ENCODE assay signal across 29 cellular contexts in the genomic region with DNA sequence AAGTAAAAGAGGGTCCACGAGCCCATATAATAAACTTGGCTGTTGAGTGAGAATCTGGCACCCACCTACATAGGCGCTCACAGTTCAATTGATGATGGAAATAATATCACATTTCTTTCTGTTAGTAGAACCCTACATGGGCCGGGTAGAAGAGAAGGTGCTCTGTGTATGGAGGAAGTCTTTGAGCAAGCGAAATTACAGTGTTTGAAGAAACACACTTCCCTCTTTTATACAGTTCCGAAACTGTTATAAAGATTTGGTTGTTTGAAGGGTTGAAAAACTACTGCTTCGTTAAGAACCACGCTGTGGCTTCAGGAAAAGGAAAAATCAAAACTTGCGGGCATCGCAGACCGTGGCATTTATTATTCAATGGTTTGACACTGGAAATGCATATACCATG.
DNase-seq lines count a peak whose midpoint lies in the region; ATAC-seq and TF ChIP-seq lines count a peak whose summit lies in the region.
"Had no signal": no experiment of that assay in that cellular context is flagged by ENCODE, and none has a peak within 500 bp of the region (broad histone marks: within the 10 kb centered on the region; RNA-seq: fewer than 3 reads in every experiment).

No MANE protein-coding gene starts in this region.

- H4K20me1 ChIP-seq in GM23338 (replicated peaks; ENCODE audit: insufficient read depth) (no peaks in the 10 kb centered on the region), neural progenitor cell (ENCODE audit: low read depth) (no peaks in the 10 kb centered on the region)

- no peaks in the 10 kb centered on the region for H3K9me2 ChIP-seq in GM23338 (ENCODE audit: insufficient read depth)

- intact Hi-C loops in CD14-positive monocyte (cut with micrococcal nuclease) = no loop called here
- intact Hi-C loops in mucosa of descending colon (cut with DNase I, micrococcal nuclease) = no loop called here

- no peaks in the 10 kb centered on the region for H3K9me3 ChIP-seq in mucosa of descending colon
- peaks cover 4% of the 10 kb centered on the region for H3K9me3 ChIP-seq in neural progenitor cell (ENCODE audit: low read depth)
- H3K9me3 ChIP-seq: Caco-2, HAP-1, SJSA1 had no signal

- H3K4me1 Mint-ChIP-seq in CD14-positive monocyte (peaks cover 14% of the 10 kb centered on the region), GM23338 (no peaks in the 10 kb centered on the region; the same call in 2 of the 3 replicates), neural progenitor cell (peaks cover 13% of the 10 kb centered on the region)
- H3K4me1 Mint-ChIP-seq: activated T-helper 17 cell treated with anti-CD3 and anti-CD28 coated beads, Interleukin-2, amount 50 U/mL, for 72 hours had no signal

- H3K4me3 Mint-ChIP-seq in CD14-positive monocyte (peak overlapping the region; percentile 57 to 75), GM23338 (no peak overlapping the region), neural progenitor cell (no peak overlapping the region)
- H3K4me3 Mint-ChIP-seq: activated CD4-positive, alpha-beta memory T cell treated with anti-CD3 and anti-CD28 coated beads for 36 hours; activated naive CD4-positive, alpha-beta T cell treated with anti-CD3 and anti-CD28 coated beads, Interleukin-2, amount 50 U/mL, for 24 hours; activated T-helper 17 cell treated with anti-CD3 and anti-CD28 coated beads, Interleukin-2, amount 50 U/mL, for 72 hours; mesothelial cell of epicardium; naive thymus-derived CD8-positive, alpha-beta T cell; stimulated activated naive CD8-positive, alpha-beta T cell treated with anti-CD3 and anti-CD28 coated beads, Interleukin-15, Interleukin-2, amounts not matched to agents 100 ng/mL and 50 ng/mL, for 24 hours; T-helper 1 cell treated with Interleukin-12 subunit alpha and Interleukin-12 subunit beta and Interleukin-4 antibody, amounts not matched to agents 30 μg/mL and 1 μg/mL, for 36 hours had no signal

- DNase-seq in CD14-positive monocyte (ENCODE audit: low spot score) = no peak
- no peak for DNase-seq in GM23338 (ENCODE audit: low spot score)
- peak; percentile 86 for DNase-seq in NOMO-1 treated with DMSO at 0.1 percent for 48 hours (lab: John Stamatoyannopoulos, UW; ENCODE audit: unreplicated experiment)
- no peak for DNase-seq in mucosa of descending colon
- no peak for DNase-seq in T-helper 2 cell
- no peak for DNase-seq in activated CD8-positive, alpha-beta memory T cell treated with anti-CD3 and anti-CD28 coated beads, Interleukin-2, amount 50 U/mL, for 48 hours
- DNase-seq in neural progenitor cell (ENCODE audit: low spot score) = no peak
- no peak for DNase-seq in NCI-H345 (lab: John Stamatoyannopoulos, UW)
- DNase-seq: activated CD4-positive, alpha-beta memory T cell treated with anti-CD3 and anti-CD28 coated beads for 36 hours; activated CD4-positive, CD25-positive, alpha-beta regulatory T cell treated with anti-CD3 and anti-CD28 coated beads, Interleukin-2, amount 50 U/mL, for 72 hours; activated CD8-positive, alpha-beta memory T cell treated with anti-CD3 and anti-CD28 coated beads, Interleukin-2, amount 50 U/mL, for 4 hours; amygdala; Caco-2; DMS79 treated with DMSO at 0.1 percent for 48 hours; islet precursor cell; left ventricle myocardium superior; naive thymus-derived CD8-positive, alpha-beta T cell; NCI-H1048; NCI-H1694 treated with DMSO at 0.1 percent for 48 hours; NCI-H510A treated with DMSO at 0.1 percent for 48 hours; retina had no signal

- H3K4me3 ChIP-seq in GM23338 (no peak overlapping the region), mucosa of descending colon (no peak overlapping the region), neural progenitor cell (no peak overlapping the region)
- H3K4me3 ChIP-seq: HAP-1, SJSA1, skin epidermis had no signal

- peaks cover 4 to 10% (median 6%) of the 10 kb centered on the region in 7 donors for H3K9me3 Mint-ChIP-seq in CD14-positive monocyte
- peaks cover 22% of the 10 kb centered on the region for H3K9me3 Mint-ChIP-seq in GM23338
- H3K9me3 Mint-ChIP-seq in neural progenitor cell = peaks cover 13% of the 10 kb centered on the region
- H3K9me3 Mint-ChIP-seq: activated naive CD4-positive, alpha-beta T cell treated with anti-CD3 and anti-CD28 coated beads, Interleukin-2, amount 50 U/mL, for 24 hours; activated T-helper 17 cell treated with anti-CD3 and anti-CD28 coated beads, Interleukin-2, amount 50 U/mL, for 72 hours; stimulated activated naive CD8-positive, alpha-beta T cell treated with anti-CD3 and anti-CD28 coated beads, Interleukin-15, Interleukin-2, amounts not matched to agents 100 ng/mL and 50 ng/mL, for 24 hours; T-helper 1 cell treated with Interleukin-12 subunit alpha and Interleukin-12 subunit beta and Interleukin-4 antibody, amounts not matched to agents 30 μg/mL and 1 μg/mL, for 36 hours had no signal

- no peaks in the 10 kb centered on the region for H3K4me1 ChIP-seq in GM23338 (ENCODE audit: insufficient read depth)
- no peaks in the 10 kb centered on the region for H3K4me1 ChIP-seq in mucosa of descending colon (ENCODE audit: low read depth)
- H3K4me1 ChIP-seq in neural progenitor cell = no peaks in the 10 kb centered on the region
- H3K4me1 ChIP-seq: Caco-2, HAP-1, SJSA1 had no signal

- ATAC-seq in GM23338 (no peak), mucosa of descending colon (peak; percentile 43)
- ATAC-seq: activated T-helper 17 cell treated with anti-CD3 and anti-CD28 coated beads, Interleukin-2, amount 50 U/mL, for 72 hours; left ventricle myocardium superior; naive thymus-derived CD8-positive, alpha-beta T cell had no signal

- H3F3A ChIP-seq in GM23338 (replicated peaks; ENCODE audit: low read depth) (no peaks in the 10 kb centered on the region), neural progenitor cell (ENCODE audit: low read depth) (no peaks in the 10 kb centered on the region)

- H2AFZ ChIP-seq in GM23338 = peak overlapping the region; percentile 82; the same call in 1 of the 2 replicates
- no peak overlapping the region for H2AFZ ChIP-seq in neural progenitor cell (replicated peaks)

- H3K27me3 Mint-ChIP-seq in CD14-positive monocyte (ENCODE audit: low read depth in 3 of 3) (peaks cover 2 to 10% (median 9%) of the 10 kb centered on the region in 3 donors), GM23338 (ENCODE audit: insufficient read depth, low read depth, poor library complexity) (peaks cover 6% of the 10 kb centered on the region), neural progenitor cell (ENCODE audit: insufficient read depth, low read depth) (peaks cover 6% of the 10 kb centered on the region)

- H3K4me2 ChIP-seq in GM23338 (no peak overlapping the region), neural progenitor cell (no peak overlapping the region)

- H3K27me3 ChIP-seq in GM23338 (ENCODE audit: insufficient read depth) (no peaks in the 10 kb centered on the region), neural progenitor cell (no peaks in the 10 kb centered on the region)
- H3K27me3 ChIP-seq: SJSA1 had no signal

- H3K79me2 ChIP-seq in GM23338 (replicated peaks; ENCODE audit: insufficient read depth) = no peaks in the 10 kb centered on the region
- H3K79me2 ChIP-seq in neural progenitor cell (ENCODE audit: low read depth) = no peaks in the 10 kb centered on the region

- TF ChIP-seq CTCF in CD14-positive monocyte (IDR thresholded peaks at IDR 0.05) (no peak), GM23338 (conservative IDR thresholded peaks at IDR 0.05; ENCODE audit: low read depth in 2 of 2) (no peak), mucosa of descending colon (IDR thresholded peaks at IDR 0.05) (no peak), neural progenitor cell (IDR thresholded peaks at IDR 0.05) (no peak)

- H3K36me3 ChIP-seq in GM23338 (ENCODE audit: insufficient read depth) = no peaks in the 10 kb centered on the region
- H3K36me3 ChIP-seq in mucosa of descending colon (ENCODE audit: low read depth) = no peaks in the 10 kb centered on the region
- H3K36me3 ChIP-seq in neural progenitor cell = no peaks in the 10 kb centered on the region
- H3K36me3 ChIP-seq: HAP-1, SJSA1 had no signal

- H3K36me3 Mint-ChIP-seq in CD14-positive monocyte (no peaks in the 10 kb centered on the region), GM23338 (ENCODE audit: low read depth) (peaks cover 15% of the 10 kb centered on the region), neural progenitor cell (peaks cover 3% of the 10 kb centered on the region)
- H3K36me3 Mint-ChIP-seq: activated CD4-positive, alpha-beta memory T cell treated with anti-CD3 and anti-CD28 coated beads for 36 hours; activated naive CD4-positive, alpha-beta T cell treated with anti-CD3 and anti-CD28 coated beads, Interleukin-2, amount 50 U/mL, for 24 hours had no signal

- H3K9ac ChIP-seq in neural progenitor cell = no peak overlapping the region

- H3K27ac ChIP-seq in GM23338 (ENCODE audit: low read depth) (no peak overlapping the region), neural progenitor cell (no peak overlapping the region)
- H3K27ac ChIP-seq: SJSA1, skin epidermis had no signal

- H3K27ac Mint-ChIP-seq in CD14-positive monocyte (peak overlapping the region in 5 of 7 donors; percentile 32 to 69 (median 62)), GM23338 (no peak overlapping the region), neural progenitor cell (no peak overlapping the region)
- H3K27ac Mint-ChIP-seq: activated CD4-positive, alpha-beta memory T cell treated with anti-CD3 and anti-CD28 coated beads for 36 hours; activated naive CD4-positive, alpha-beta T cell treated with anti-CD3 and anti-CD28 coated beads, Interleukin-2, amount 50 U/mL, for 24 hours; activated T-helper 17 cell treated with anti-CD3 and anti-CD28 coated beads, Interleukin-2, amount 50 U/mL, for 72 hours; mesothelial cell of epicardium; naive thymus-derived CD8-positive, alpha-beta T cell; stimulated activated naive CD8-positive, alpha-beta T cell treated with anti-CD3 and anti-CD28 coated beads, Interleukin-15, Interleukin-2, amounts not matched to agents 100 ng/mL and 50 ng/mL, for 24 hours; T-helper 1 cell treated with Interleukin-12 subunit alpha and Interleukin-12 subunit beta and Interleukin-4 antibody, amounts not matched to agents 30 μg/mL and 1 μg/mL, for 36 hours had no signal

TF ChIP-seq in GM23338, 12 proteins besides CTCF, POLR2A, EP300 and RAD21 (continues in another document):
- no peak for TF ChIP-seq EZH2phosphoT487 (IDR thresholded peaks at IDR 0.05; ENCODE audit: unreplicated experiment)

Comparison
In these comparisons a context has a peak if more than half of its experiments do, and no peak if none do; other contexts are left out.
1. H3K27ac Mint-ChIP-seq: peak in CD14-positive monocyte (5 of 7); none in GM23338 (single experiment) and neural progenitor cell (single experiment).
2. H3K4me3 Mint-ChIP-seq: peak in CD14-positive monocyte (2 of 2); none in GM23338 (single experiment) and neural progenitor cell (single experiment).